ENCODE assay signal across 1 cellular context in the genomic region with DNA sequence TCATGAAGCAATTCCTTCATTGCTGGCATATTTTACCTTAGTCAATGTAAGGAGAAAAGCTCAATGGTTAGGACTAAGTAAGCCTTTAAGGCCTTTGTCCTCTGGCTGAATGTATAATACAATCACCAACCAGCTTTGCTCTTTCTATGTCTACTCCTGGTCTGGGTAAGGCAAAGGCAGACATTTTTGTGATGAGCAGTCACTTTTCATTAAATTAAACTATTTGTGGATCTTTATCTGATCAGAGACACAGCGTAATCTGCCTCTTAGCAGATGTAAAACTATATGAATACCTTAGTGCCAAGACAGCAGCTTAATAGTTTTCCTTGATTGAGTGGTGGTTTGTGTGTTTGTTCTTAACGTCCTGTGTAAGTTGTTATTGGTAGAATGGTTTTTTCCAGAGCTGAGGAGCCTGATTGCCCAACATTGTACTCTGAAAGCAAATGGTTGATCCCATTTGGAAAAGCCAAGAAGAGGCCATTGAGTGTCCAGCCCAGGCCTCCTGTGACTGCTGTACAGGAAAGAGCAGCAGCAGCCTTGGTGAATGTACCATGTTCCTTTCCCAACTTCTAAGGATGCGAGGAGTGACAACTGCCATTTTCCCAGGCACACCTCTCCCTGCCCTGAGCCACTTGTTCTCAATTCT.
TF ChIP-seq lines count a peak whose summit lies in the region.

No MANE protein-coding gene starts in this region.

TF ChIP-seq in H1, 55 proteins besides CTCF, POLR2A, EP300 and RAD21:
- TF ChIP-seq RBBP5 (IDR thresholded peaks at IDR 0.05; ENCODE audit: borderline replicate concordance, low read depth, low read length) (no peak), POLR2AphosphoS5 (IDR thresholded peaks at IDR 0.05; ENCODE audit: low read depth, low read length) (peak; percentile 34; the same call in 1 of the 2 replicates), SP2 (IDR thresholded peaks at IDR 0.05; ENCODE audit: low read length) (no peak)
